In the genomic region with DNA sequence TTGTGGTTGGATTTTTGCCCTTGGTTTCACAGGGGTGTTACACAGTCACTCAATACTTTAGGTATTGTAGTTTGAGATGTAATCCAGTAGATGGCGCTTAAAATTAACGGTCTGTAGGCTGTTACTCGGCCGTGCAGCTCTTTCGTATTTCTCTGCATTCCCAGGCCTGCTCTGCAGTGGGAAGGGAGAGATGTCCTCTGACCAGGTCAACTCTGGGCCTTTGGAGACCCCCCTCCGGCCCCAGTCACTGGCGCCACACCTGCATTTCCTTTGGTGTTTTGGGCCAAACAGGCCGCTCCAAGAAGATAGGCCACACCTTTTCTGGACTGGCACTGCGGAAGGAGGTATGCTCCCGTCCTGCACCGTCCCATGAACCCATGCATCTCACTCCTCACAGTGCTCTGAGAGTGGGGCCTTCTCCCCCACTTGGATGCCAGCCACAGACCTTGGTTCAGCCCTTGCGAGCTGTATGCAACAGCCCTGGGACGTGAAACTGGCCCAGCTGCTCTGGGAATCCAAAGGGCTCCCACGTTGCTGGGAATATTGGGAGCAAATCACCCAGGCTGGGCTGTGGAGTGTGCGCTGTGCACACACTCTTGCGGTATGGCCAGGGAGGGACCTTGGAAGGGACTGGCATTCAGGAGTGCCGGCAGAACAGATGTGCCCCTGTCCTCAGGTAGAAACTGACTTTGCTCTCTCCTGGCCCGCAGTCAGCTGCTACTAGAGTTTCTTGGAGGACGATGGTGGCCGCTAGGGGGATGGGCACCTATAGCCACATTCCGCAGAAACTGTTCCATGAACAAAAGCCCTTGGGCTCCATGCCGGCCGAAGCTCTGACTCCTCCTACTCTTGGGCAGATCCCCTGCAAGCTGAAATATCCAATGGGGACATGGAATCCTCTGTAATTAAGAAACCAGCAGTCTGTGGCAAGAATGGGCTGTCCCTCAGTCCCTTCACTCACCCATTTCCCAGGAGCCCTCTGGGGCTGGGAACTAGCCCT, we compare ENCODE assay signal across 8 cellular contexts.
DNase-seq lines count a peak whose midpoint lies in the region; ATAC-seq and TF ChIP-seq lines count a peak whose summit lies in the region.

No MANE protein-coding gene starts in this region.

- H3K9me3 ChIP-seq in OCI-LY3 (ENCODE audit: insufficient read depth, low read length) (no peaks in the 10 kb centered on the region), esophagus squamous epithelium (no peaks in the 10 kb centered on the region), osteoblast (ENCODE audit: low read depth, low read length) (no peaks in the 10 kb centered on the region)

- no peaks in the 10 kb centered on the region for H3K79me2 ChIP-seq in OCI-LY3 (ENCODE audit: low read length)
- no peaks in the 10 kb centered on the region for H3K79me2 ChIP-seq in osteoblast (ENCODE audit: insufficient read depth, low read length)

- peak; percentile 85 for ATAC-seq in GM19467 (IDR thresholded peaks at IDR 0.05; ENCODE audit: unreplicated experiment)
- peak; percentile 85 for ATAC-seq in HG03460 (IDR thresholded peaks at IDR 0.05; ENCODE audit: unreplicated experiment)
- no peak for ATAC-seq in stimulated activated effector memory CD8-positive, alpha-beta T cell treated with anti-CD3 and anti-CD28 coated beads, Interleukin-12 subunit alpha, Interleukin-12 subunit beta, amount 100 ng/mL, for 72 hours

- TF ChIP-seq CTCF in Calu3 (IDR thresholded peaks at IDR 0.05; ENCODE audit: unreplicated experiment) (peak; percentile 41), OCI-LY3 (IDR thresholded peaks at IDR 0.05; ENCODE audit: low read depth, low read length) (peak; percentile 84), esophagus squamous epithelium (IDR thresholded peaks at IDR 0.05) (peak in 4 of 6 experiments; percentile 24 to 45 (median 26)), osteoblast (IDR thresholded peaks at IDR 0.05; ENCODE audit: extremely low read depth, low read depth, low read length) (peak; percentile 35)

- no peak for TF ChIP-seq POLR2A in esophagus squamous epithelium (IDR thresholded peaks at IDR 0.05)

- BruUV-seq in Calu3 (replicated peaks; lab: Mats Ljungman, UMichigan), result no TSS peak

- H3K36me3 ChIP-seq in OCI-LY3 (replicated peaks; ENCODE audit: low read depth, low read length), result no peaks in the 10 kb centered on the region
- no peaks in the 10 kb centered on the region for H3K36me3 ChIP-seq in esophagus squamous epithelium
- no peaks in the 10 kb centered on the region for H3K36me3 ChIP-seq in osteoblast (ENCODE audit: insufficient read depth, low read length)

- intact Hi-C loops in Calu3 (cut with micrococcal nuclease; ENCODE audit: unreplicated experiment), result loop anchor here (2.0 to 5.0 kb wide), 2 partner anchors 417 to 814 kb away; no protein-coding TSS in a partner anchor
- intact Hi-C loops in esophagus squamous epithelium (cut with DNase I), result loop anchor here (10.0 kb wide), 1 partner anchor 1027 kb away; no protein-coding TSS in a partner anchor

- CTCF ChIA-PET in Calu3 (lab: Charles Lee), result interaction anchor here (0.8 kb wide), 1 partner anchor 13 kb away, joined by 3 read pairs; no protein-coding TSS in a partner anchor

- 28 to 46% methylated on average over 8 to 14 of the region's 23 CpGs for WGBS in esophagus squamous epithelium, 2 donors

- no peaks in the 10 kb centered on the region for H3K36me3 Mint-ChIP-seq in Calu3 (ENCODE audit: insufficient read depth, unreplicated experiment)
- no peaks in the 10 kb centered on the region for H3K36me3 Mint-ChIP-seq in stimulated activated effector memory CD8-positive, alpha-beta T cell treated with anti-CD3 and anti-CD28 coated beads, Interleukin-12 subunit alpha, Interleukin-12 subunit beta, amount 100 ng/mL, for 72 hours

- H3K9ac ChIP-seq in OCI-LY3 (ENCODE audit: low read length), result no peak overlapping the region

- H3K27me3 ChIP-seq in OCI-LY3 (ENCODE audit: low read depth, low read length) (no peaks in the 10 kb centered on the region), esophagus squamous epithelium (no peaks in the 10 kb centered on the region), osteoblast (ENCODE audit: insufficient read depth, low read length) (no peaks in the 10 kb centered on the region)

- H3K27me3 Mint-ChIP-seq in Calu3 (ENCODE audit: unreplicated experiment), result no peaks in the 10 kb centered on the region

- H2AFZ ChIP-seq in OCI-LY3 (ENCODE audit: low read depth, low read length) (peak overlapping the region; percentile 68; the same call in 1 of the 2 replicates), osteoblast (ENCODE audit: low read length) (peak overlapping the region; percentile 51)

- H3K4me3 Mint-ChIP-seq in Calu3 (ENCODE audit: low read depth, unreplicated experiment), result no peak overlapping the region
- H3K4me3 Mint-ChIP-seq in stimulated activated effector memory CD8-positive, alpha-beta T cell treated with anti-CD3 and anti-CD28 coated beads, Interleukin-12 subunit alpha, Interleukin-12 subunit beta, amount 100 ng/mL, for 72 hours, result no peak overlapping the region

- H3K4me2 ChIP-seq in OCI-LY3 (ENCODE audit: low read length) (peak overlapping the region; percentile 73), osteoblast (ENCODE audit: insufficient read depth, low read length) (no peak overlapping the region)

- DNase-seq in Calu3 (peak; percentile 13), esophagus squamous epithelium (lab: John Stamatoyannopoulos, UW) (no peak), osteoblast (ENCODE audit: insufficient read length, low spot score, missing footprints) (no peak)
- no peak for DNase-seq in stimulated activated effector memory CD8-positive, alpha-beta T cell treated with anti-CD3 and anti-CD28 coated beads, Interleukin-12 subunit alpha, Interleukin-12 subunit beta, amount 100 ng/mL, for 72 hours (ENCODE audit: low spot score in 2 of 2)
- no peak for DNase-seq in stimulated activated CD4-positive, alpha-beta T cell treated with anti-CD3 and anti-CD28 coated beads, Interleukin-15, amount 100 ng/mL, for 24 hours

- no peak overlapping the region for H3K27ac Mint-ChIP-seq in Calu3 (ENCODE audit: unreplicated experiment)
- no peak overlapping the region for H3K27ac Mint-ChIP-seq in stimulated activated effector memory CD8-positive, alpha-beta T cell treated with anti-CD3 and anti-CD28 coated beads, Interleukin-12 subunit alpha, Interleukin-12 subunit beta, amount 100 ng/mL, for 72 hours

- H3K4me1 Mint-ChIP-seq in Calu3 (ENCODE audit: low read depth, unreplicated experiment), result no peaks in the 10 kb centered on the region
- H3K4me1 Mint-ChIP-seq in stimulated activated effector memory CD8-positive, alpha-beta T cell treated with anti-CD3 and anti-CD28 coated beads, Interleukin-12 subunit alpha, Interleukin-12 subunit beta, amount 100 ng/mL, for 72 hours, result no peaks in the 10 kb centered on the region

- no peaks in the 10 kb centered on the region for H4K20me1 ChIP-seq in OCI-LY3 (ENCODE audit: insufficient read depth, low read length)
- no peaks in the 10 kb centered on the region for H4K20me1 ChIP-seq in osteoblast (ENCODE audit: insufficient read depth, low read length)

- H3K4me1 ChIP-seq in OCI-LY3 (ENCODE audit: low read length) (no peaks in the 10 kb centered on the region), esophagus squamous epithelium (no peaks in the 10 kb centered on the region), osteoblast (ENCODE audit: insufficient read depth, low read length) (no peaks in the 10 kb centered on the region)

- H3K4me3 ChIP-seq in OCI-LY3 (ENCODE audit: low read length) (peak overlapping the region; percentile 61), esophagus squamous epithelium (peak overlapping the region in 1 of 4 donors; percentile 16), osteoblast (ENCODE audit: insufficient read depth, low read length) (no peak overlapping the region)

- H3K27ac ChIP-seq in OCI-LY3 (ENCODE audit: low read length), result no peak overlapping the region
- no peak overlapping the region for H3K27ac ChIP-seq in esophagus squamous epithelium
- no peak overlapping the region for H3K27ac ChIP-seq in osteoblast (ENCODE audit: low read depth, low read length)

- peaks cover 4% of the 10 kb centered on the region for H3K9me3 Mint-ChIP-seq in Calu3 (ENCODE audit: low read depth, unreplicated experiment)
- peaks cover 19% of the 10 kb centered on the region for H3K9me3 Mint-ChIP-seq in stimulated activated effector memory CD8-positive, alpha-beta T cell treated with anti-CD3 and anti-CD28 coated beads, Interleukin-12 subunit alpha, Interleukin-12 subunit beta, amount 100 ng/mL, for 72 hours

Comparison
In these comparisons a context has a peak if more than half of its experiments do, and no peak if none do; other contexts are left out.
1. CTCF ChIP-seq: peak in every context shown above with its lines; median percentile 84 in OCI-LY3; 41 in Calu3; 35 in osteoblast; 26 in esophagus squamous epithelium.